In the genomic region with DNA sequence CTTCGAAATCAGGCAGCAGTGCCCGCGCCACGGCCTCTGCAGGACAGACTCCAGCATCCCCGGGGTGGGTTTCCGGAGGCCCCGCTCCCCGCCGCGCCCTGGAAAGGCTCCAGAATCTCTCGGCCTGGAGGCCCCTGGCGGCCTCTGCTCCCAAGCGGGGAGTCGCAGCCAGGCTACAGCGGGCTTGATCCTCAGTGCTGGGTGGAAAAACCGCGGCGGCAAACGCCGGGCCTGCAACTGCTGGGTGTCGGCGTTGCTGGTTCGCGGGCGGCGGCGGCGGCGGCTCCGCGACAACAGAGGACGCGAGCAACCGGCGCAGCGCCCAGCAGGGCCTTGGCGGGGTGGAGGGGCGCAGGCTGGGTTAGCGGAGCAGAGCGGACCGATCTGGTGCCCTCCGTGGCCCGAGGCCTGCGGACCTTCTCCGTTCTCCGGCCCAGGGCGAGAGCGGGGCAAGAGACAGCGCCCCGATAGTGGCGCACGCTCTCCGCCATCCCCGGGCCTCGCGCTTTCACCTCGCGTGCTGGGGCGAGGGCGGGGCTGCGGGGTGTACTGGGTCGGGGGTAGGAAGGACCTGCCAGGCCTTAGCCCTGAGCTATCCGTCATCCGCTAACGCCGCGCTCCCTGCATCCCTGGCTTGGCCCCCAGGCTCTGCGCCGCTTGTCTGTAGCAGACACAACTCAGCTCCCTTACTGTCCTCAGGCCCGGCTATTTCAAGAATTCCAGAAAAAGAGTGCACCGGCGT, we compare ENCODE assay signal across 1 cellular context.
TF ChIP-seq lines count a peak whose summit lies in the region.

No MANE protein-coding gene starts in this region.

TF ChIP-seq in GM12878, 131 proteins besides CTCF, POLR2A, EP300 and RAD21 (continued from another document and continues in another):
- TF ChIP-seq, protein P1, sequence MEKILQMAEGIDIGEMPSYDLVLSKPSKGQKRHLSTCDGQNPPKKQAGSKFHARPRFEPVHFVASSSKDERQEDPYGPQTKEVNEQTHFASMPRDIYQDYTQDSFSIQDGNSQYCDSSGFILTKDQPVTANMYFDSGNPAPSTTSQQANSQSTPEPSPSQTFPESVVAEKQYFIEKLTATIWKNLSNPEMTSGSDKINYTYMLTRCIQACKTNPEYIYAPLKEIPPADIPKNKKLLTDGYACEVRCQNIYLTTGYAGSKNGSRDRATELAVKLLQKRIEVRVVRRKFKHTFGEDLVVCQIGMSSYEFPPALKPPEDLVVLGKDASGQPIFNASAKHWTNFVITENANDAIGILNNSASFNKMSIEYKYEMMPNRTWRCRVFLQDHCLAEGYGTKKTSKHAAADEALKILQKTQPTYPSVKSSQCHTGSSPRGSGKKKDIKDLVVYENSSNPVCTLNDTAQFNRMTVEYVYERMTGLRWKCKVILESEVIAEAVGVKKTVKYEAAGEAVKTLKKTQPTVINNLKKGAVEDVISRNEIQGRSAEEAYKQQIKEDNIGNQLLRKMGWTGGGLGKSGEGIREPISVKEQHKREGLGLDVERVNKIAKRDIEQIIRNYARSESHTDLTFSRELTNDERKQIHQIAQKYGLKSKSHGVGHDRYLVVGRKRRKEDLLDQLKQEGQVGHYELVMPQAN (conservative IDR thresholded peaks at IDR 0.05): no peak; the same call in none of the 2 replicates
- TF ChIP-seq, protein P2, sequence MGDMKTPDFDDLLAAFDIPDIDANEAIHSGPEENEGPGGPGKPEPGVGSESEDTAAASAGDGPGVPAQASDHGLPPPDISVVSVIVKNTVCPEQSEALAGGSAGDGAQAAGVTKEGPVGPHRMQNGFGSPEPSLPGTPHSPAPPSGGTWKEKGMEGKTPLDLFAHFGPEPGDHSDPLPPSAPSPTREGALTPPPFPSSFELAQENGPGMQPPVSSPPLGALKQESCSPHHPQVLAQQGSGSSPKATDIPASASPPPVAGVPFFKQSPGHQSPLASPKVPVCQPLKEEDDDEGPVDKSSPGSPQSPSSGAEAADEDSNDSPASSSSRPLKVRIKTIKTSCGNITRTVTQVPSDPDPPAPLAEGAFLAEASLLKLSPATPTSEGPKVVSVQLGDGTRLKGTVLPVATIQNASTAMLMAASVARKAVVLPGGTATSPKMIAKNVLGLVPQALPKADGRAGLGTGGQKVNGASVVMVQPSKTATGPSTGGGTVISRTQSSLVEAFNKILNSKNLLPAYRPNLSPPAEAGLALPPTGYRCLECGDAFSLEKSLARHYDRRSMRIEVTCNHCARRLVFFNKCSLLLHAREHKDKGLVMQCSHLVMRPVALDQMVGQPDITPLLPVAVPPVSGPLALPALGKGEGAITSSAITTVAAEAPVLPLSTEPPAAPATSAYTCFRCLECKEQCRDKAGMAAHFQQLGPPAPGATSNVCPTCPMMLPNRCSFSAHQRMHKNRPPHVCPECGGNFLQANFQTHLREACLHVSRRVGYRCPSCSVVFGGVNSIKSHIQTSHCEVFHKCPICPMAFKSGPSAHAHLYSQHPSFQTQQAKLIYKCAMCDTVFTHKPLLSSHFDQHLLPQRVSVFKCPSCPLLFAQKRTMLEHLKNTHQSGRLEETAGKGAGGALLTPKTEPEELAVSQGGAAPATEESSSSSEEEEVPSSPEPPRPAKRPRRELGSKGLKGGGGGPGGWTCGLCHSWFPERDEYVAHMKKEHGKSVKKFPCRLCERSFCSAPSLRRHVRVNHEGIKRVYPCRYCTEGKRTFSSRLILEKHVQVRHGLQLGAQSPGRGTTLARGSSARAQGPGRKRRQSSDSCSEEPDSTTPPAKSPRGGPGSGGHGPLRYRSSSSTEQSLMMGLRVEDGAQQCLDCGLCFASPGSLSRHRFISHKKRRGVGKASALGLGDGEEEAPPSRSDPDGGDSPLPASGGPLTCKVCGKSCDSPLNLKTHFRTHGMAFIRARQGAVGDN (IDR thresholded peaks at IDR 0.05): peak; percentile 86; the same call in 1 of the 2 replicates
- TF ChIP-seq JUNB (IDR thresholded peaks at IDR 0.05): no peak
- TF ChIP-seq REST (IDR thresholded peaks at IDR 0.05; ENCODE audit: low read depth, low read length): no peak
- TF ChIP-seq HDAC2 (IDR thresholded peaks at IDR 0.05): no peak
- TF ChIP-seq LARP7 (IDR thresholded peaks at IDR 0.05): peak; percentile 90
- TF ChIP-seq TCF7 (IDR thresholded peaks at IDR 0.05; ENCODE audit: borderline replicate concordance): no peak
- TF ChIP-seq RAD51 (IDR thresholded peaks at IDR 0.05): no peak
- TF ChIP-seq SP1 (IDR thresholded peaks at IDR 0.05; ENCODE audit: low read depth, low read length): no peak
- peak; percentile 61; the same call in 1 of the 2 replicates for TF ChIP-seq SMAD5 (IDR thresholded peaks at IDR 0.05; ENCODE audit: low read depth)
- no peak for TF ChIP-seq ZNF274 (IDR thresholded peaks at IDR 0.05; ENCODE audit: insufficient read depth, insufficient read length)
- no peak for TF ChIP-seq USF1 (IDR thresholded peaks at IDR 0.05; ENCODE audit: borderline replicate concordance, extremely low read length, insufficient read depth, low read depth, low read length)
- TF ChIP-seq STAT3 (IDR thresholded peaks at IDR 0.05; ENCODE audit: low read depth, low read length): no peak
- no peak for TF ChIP-seq MEF2B (IDR thresholded peaks at IDR 0.05; ENCODE audit: partially characterized antibody, poor library complexity, severe bottlenecking)
- TF ChIP-seq, protein P3, sequence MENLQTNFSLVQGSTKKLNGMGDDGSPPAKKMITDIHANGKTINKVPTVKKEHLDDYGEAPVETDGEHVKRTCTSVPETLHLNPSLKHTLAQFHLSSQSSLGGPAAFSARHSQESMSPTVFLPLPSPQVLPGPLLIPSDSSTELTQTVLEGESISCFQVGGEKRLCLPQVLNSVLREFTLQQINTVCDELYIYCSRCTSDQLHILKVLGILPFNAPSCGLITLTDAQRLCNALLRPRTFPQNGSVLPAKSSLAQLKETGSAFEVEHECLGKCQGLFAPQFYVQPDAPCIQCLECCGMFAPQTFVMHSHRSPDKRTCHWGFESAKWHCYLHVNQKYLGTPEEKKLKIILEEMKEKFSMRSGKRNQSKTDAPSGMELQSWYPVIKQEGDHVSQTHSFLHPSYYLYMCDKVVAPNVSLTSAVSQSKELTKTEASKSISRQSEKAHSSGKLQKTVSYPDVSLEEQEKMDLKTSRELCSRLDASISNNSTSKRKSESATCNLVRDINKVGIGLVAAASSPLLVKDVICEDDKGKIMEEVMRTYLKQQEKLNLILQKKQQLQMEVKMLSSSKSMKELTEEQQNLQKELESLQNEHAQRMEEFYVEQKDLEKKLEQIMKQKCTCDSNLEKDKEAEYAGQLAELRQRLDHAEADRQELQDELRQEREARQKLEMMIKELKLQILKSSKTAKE (IDR thresholded peaks at IDR 0.05; ENCODE audit: low read depth, poor library complexity, severe bottlenecking): no peak
- 0 out of 2 replicates have a peak, but pooled peaks have one; percentile 48 for TF ChIP-seq SIN3A (IDR thresholded peaks at IDR 0.05; ENCODE audit: low read depth, low read length)
- TF ChIP-seq, protein P4, sequence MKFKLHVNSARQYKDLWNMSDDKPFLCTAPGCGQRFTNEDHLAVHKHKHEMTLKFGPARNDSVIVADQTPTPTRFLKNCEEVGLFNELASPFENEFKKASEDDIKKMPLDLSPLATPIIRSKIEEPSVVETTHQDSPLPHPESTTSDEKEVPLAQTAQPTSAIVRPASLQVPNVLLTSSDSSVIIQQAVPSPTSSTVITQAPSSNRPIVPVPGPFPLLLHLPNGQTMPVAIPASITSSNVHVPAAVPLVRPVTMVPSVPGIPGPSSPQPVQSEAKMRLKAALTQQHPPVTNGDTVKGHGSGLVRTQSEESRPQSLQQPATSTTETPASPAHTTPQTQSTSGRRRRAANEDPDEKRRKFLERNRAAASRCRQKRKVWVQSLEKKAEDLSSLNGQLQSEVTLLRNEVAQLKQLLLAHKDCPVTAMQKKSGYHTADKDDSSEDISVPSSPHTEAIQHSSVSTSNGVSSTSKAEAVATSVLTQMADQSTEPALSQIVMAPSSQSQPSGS (IDR thresholded peaks at IDR 0.05; ENCODE audit: low read length): no peak
- TF ChIP-seq, protein P5, sequence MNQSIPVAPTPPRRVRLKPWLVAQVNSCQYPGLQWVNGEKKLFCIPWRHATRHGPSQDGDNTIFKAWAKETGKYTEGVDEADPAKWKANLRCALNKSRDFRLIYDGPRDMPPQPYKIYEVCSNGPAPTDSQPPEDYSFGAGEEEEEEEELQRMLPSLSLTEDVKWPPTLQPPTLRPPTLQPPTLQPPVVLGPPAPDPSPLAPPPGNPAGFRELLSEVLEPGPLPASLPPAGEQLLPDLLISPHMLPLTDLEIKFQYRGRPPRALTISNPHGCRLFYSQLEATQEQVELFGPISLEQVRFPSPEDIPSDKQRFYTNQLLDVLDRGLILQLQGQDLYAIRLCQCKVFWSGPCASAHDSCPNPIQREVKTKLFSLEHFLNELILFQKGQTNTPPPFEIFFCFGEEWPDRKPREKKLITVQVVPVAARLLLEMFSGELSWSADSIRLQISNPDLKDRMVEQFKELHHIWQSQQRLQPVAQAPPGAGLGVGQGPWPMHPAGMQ (IDR thresholded peaks at IDR 0.05; ENCODE audit: borderline replicate concordance): no peak
- TF ChIP-seq, protein P6, sequence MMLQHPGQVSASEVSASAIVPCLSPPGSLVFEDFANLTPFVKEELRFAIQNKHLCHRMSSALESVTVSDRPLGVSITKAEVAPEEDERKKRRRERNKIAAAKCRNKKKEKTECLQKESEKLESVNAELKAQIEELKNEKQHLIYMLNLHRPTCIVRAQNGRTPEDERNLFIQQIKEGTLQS (IDR thresholded peaks at IDR 0.05; ENCODE audit: borderline replicate concordance, extremely low read depth, low read depth, low read length): no peak
- TF ChIP-seq RBBP5 (conservative IDR thresholded peaks at IDR 0.05): no peak
- no peak for TF ChIP-seq MYB (IDR thresholded peaks at IDR 0.05; ENCODE audit: borderline replicate concordance, low read depth, low read length)
- TF ChIP-seq, protein P7, sequence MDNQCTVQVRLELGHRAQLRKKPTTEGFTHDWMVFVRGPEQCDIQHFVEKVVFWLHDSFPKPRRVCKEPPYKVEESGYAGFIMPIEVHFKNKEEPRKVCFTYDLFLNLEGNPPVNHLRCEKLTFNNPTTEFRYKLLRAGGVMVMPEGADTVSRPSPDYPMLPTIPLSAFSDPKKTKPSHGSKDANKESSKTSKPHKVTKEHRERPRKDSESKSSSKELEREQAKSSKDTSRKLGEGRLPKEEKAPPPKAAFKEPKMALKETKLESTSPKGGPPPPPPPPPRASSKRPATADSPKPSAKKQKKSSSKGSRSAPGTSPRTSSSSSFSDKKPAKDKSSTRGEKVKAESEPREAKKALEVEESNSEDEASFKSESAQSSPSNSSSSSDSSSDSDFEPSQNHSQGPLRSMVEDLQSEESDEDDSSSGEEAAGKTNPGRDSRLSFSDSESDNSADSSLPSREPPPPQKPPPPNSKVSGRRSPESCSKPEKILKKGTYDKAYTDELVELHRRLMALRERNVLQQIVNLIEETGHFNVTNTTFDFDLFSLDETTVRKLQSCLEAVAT (IDR thresholded peaks at IDR 0.05): no peak
- no peak for TF ChIP-seq PAX8 (IDR thresholded peaks at IDR 0.05)
- TF ChIP-seq, protein P8, sequence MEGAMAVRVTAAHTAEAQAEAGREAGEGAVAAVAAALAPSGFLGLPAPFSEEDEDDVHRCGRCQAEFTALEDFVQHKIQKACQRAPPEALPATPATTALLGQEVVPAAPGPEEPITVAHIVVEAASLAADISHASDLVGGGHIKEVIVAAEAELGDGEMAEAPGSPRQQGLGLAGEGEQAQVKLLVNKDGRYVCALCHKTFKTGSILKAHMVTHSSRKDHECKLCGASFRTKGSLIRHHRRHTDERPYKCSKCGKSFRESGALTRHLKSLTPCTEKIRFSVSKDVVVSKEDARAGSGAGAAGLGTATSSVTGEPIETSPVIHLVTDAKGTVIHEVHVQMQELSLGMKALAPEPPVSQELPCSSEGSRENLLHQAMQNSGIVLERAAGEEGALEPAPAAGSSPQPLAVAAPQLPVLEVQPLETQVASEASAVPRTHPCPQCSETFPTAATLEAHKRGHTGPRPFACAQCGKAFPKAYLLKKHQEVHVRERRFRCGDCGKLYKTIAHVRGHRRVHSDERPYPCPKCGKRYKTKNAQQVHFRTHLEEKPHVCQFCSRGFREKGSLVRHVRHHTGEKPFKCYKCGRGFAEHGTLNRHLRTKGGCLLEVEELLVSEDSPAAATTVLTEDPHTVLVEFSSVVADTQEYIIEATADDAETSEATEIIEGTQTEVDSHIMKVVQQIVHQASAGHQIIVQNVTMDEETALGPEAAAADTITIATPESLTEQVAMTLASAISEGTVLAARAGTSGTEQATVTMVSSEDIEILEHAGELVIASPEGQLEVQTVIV (IDR thresholded peaks at IDR 0.05; ENCODE audit: borderline replicate concordance, partially characterized antibody): no peak
- TF ChIP-seq DPF2 (IDR thresholded peaks at IDR 0.05): peak; percentile 82
- TF ChIP-seq POLR2AphosphoS5 (IDR thresholded peaks at IDR 0.05; ENCODE audit: low read length): peak; percentile 27; the same call in 1 of the 2 replicates
- no peak for TF ChIP-seq PAX5 (IDR thresholded peaks at IDR 0.05; ENCODE audit: borderline replicate concordance, low read depth, low read length)
- TF ChIP-seq CREB1 (IDR thresholded peaks at IDR 0.05; ENCODE audit: low read depth): 0 out of 2 replicates have a peak, but pooled peaks have one; percentile 1
